Comparison of ENCODE assay signal across 22 cellular contexts in the genomic region with DNA sequence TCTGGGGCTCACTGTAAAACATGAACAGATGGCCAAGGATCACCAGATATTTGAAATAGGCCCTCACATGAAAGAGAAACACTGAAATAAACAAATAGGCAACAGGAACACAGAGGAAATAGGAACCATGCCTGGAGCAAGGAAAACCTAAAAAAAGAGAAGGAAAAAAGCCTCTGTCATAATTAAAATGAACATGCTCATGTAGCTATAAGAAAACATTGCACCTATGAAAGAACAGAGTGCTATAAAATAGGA.
A peak's percentile ranks its signal among the peaks of the same experiment; 100 is the strongest.
DNase-seq lines count a peak whose midpoint lies in the region; ATAC-seq and TF ChIP-seq lines count a peak whose summit lies in the region.
"Had no signal": no experiment of that assay in that cellular context is flagged by ENCODE, and none has a peak within 500 bp of the region (broad histone marks: within the 10 kb centered on the region; RNA-seq: fewer than 3 reads in every experiment).

No MANE protein-coding gene starts in this region.

- DNase-seq in NCI-H2171 treated with DMSO at 0.1 percent for 48 hours (lab: John Stamatoyannopoulos, UW) (peak; percentile 85), NCI-H2171 (lab: John Stamatoyannopoulos, UW) (no peak), DMS53 treated with DMSO at 0.1 percent for 48 hours (lab: John Stamatoyannopoulos, UW; ENCODE audit: unreplicated experiment) (peak; percentile 70), OCI-M1 (lab: John Stamatoyannopoulos, UW) (peak; percentile 43), glutamatergic neuron (no peak), NCI-H748 (lab: John Stamatoyannopoulos, UW; ENCODE audit: unreplicated experiment) (no peak)
- DNase-seq: ACHN, BE2C, GDM1, GOT3, Karpas-422, NCI-H1092, NCI-H1417 treated with DMSO at 0.1 percent for 48 hours, NCI-H187, NCI-H2081 treated with DMSO at 0.1 percent for 48 hours, NCI-H446 treated with DMSO at 0.1 percent for 48 hours, NCI-H526, SHP77 had no signal

- no peak for TF ChIP-seq CTCF in glutamatergic neuron (IDR thresholded peaks at IDR 0.05; ENCODE audit: partially characterized antibody, unreplicated experiment)

- H3K27me3 Mint-ChIP-seq in glutamatergic neuron (ENCODE audit: unreplicated experiment), result peaks cover 5% of the 10 kb centered on the region

- H3K27ac Mint-ChIP-seq in glutamatergic neuron (ENCODE audit: unreplicated experiment), result peak overlapping the region; percentile 41

- no peaks in the 10 kb centered on the region for H3K36me3 Mint-ChIP-seq in glutamatergic neuron (ENCODE audit: unreplicated experiment)

- H3K9me3 Mint-ChIP-seq in glutamatergic neuron (ENCODE audit: unreplicated experiment), result peaks cover 2% of the 10 kb centered on the region

- peaks cover 9% of the 10 kb centered on the region for H3K4me1 Mint-ChIP-seq in glutamatergic neuron (ENCODE audit: low read depth, unreplicated experiment)

- H3K4me3 Mint-ChIP-seq in glutamatergic neuron (ENCODE audit: unreplicated experiment), result no peak overlapping the region

- ATAC-seq in HG02938 (IDR thresholded peaks at IDR 0.05; ENCODE audit: unreplicated experiment), result no peak
- ATAC-seq: GM12878, HCT116, Panc1 had no signal

Comparison
In these comparisons a context has a peak if more than half of its experiments do, and no peak if none do; other contexts are left out.
1. DNase-seq: peak in NCI-H2171 treated with DMSO at 0.1 percent for 48 hours (single experiment), DMS53 treated with DMSO at 0.1 percent for 48 hours (single experiment) and OCI-M1 (single experiment); none in NCI-H2171 (single experiment), glutamatergic neuron (single experiment) and NCI-H748 (single experiment).